ENCODE assay signal across 19 cellular contexts in the genomic region with DNA sequence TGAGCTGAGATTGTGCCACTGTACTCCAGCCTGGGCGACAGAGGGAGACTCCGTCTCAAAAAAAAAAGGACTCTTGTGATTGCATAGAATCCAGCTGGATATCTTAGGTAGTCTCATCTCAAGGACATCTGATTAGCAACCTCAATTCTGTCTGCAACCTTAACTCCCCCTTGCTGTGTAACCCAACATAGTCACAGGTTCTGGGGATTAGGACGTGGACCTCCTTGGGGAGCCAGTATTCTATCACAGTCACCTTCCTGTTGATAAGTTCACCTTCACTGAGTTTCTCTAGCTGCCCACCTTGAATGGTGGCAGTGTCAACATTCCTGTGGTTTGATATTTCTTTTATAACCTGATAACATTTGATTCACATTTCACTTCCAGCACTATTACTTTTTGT.
A peak's percentile ranks its signal among the peaks of the same experiment; 100 is the strongest.
DNase-seq lines count a peak whose midpoint lies in the region; ATAC-seq and TF ChIP-seq lines count a peak whose summit lies in the region.
"Had no signal": no experiment of that assay in that cellular context is flagged by ENCODE, and none has a peak within 500 bp of the region (broad histone marks: within the 10 kb centered on the region; RNA-seq: fewer than 3 reads in every experiment).

No MANE protein-coding gene starts in this region.

- peak overlapping the region; percentile 13 for H3K9ac ChIP-seq in Loucy (ENCODE audit: low read depth, low read length, poor library complexity, severe bottlenecking)

- no peaks in the 10 kb centered on the region for H3K27me3 ChIP-seq in Loucy (ENCODE audit: insufficient read depth, low read length, poor library complexity, severe bottlenecking)
- H3K27me3 ChIP-seq: cardiac muscle cell, dorsolateral prefrontal cortex had no signal

- no peak overlapping the region for H3K4me3 ChIP-seq in Loucy (ENCODE audit: low read length, poor library complexity, severe bottlenecking)
- H3K4me3 ChIP-seq: A549, cardiac muscle cell, dorsolateral prefrontal cortex, lung had no signal

- H3K4me1 Mint-ChIP-seq in activated T-cell treated with anti-CD3 and anti-CD28 coated beads, Interleukin-2, amount 50 U/mL, for 24 hours (ENCODE audit: low read depth): peaks cover 82% of the 10 kb centered on the region
- peaks cover 60% of the 10 kb centered on the region for H3K4me1 Mint-ChIP-seq in central memory CD8-positive, alpha-beta T cell
- peaks cover 60% of the 10 kb centered on the region for H3K4me1 Mint-ChIP-seq in stimulated activated effector memory CD8-positive, alpha-beta T cell treated with anti-CD3 and anti-CD28 coated beads, Interleukin-12 subunit alpha, Interleukin-12 subunit beta, amount 100 ng/mL, for 72 hours

- no peaks in the 10 kb centered on the region for H3K9me3 Mint-ChIP-seq in activated T-cell treated with anti-CD3 and anti-CD28 coated beads, Interleukin-2, amount 50 U/mL, for 24 hours
- H3K9me3 Mint-ChIP-seq in central memory CD8-positive, alpha-beta T cell: no peaks in the 10 kb centered on the region
- H3K9me3 Mint-ChIP-seq in stimulated activated effector memory CD8-positive, alpha-beta T cell treated with anti-CD3 and anti-CD28 coated beads, Interleukin-12 subunit alpha, Interleukin-12 subunit beta, amount 100 ng/mL, for 72 hours: no peaks in the 10 kb centered on the region

- DNase-seq in activated T-cell treated with anti-CD3 and anti-CD28 coated beads, Interleukin-2, amount 50 U/mL, for 24 hours: no peak
- DNase-seq in activated T-cell treated with anti-CD3 and anti-CD28 coated beads, Interleukin-2, amount 50 U/mL, for 1 hour: no peak
- no peak for DNase-seq in central memory CD8-positive, alpha-beta T cell (ENCODE audit: low spot score in 2 of 2)
- no peak for DNase-seq in stimulated activated effector memory CD8-positive, alpha-beta T cell treated with anti-CD3 and anti-CD28 coated beads, Interleukin-12 subunit alpha, Interleukin-12 subunit beta, amount 100 ng/mL, for 72 hours (ENCODE audit: low spot score in 2 of 2)
- no peak for DNase-seq in NCI-H2107 treated with DMSO at 0.1 percent for 48 hours (lab: John Stamatoyannopoulos, UW; ENCODE audit: unreplicated experiment)
- DNase-seq: activated effector memory CD4-positive, alpha-beta T cell treated with anti-CD3 and anti-CD28 coated beads, Interleukin-2, amount 50 U/mL, for 16 hours; amygdala; dorsolateral prefrontal cortex; foreskin fibroblast; GF-D8; NCI-H1105; NCI-H526 treated with DMSO at 0.1 percent for 48 hours; occipital lobe had no signal

- peaks cover 57% of the 10 kb centered on the region for H3K4me1 ChIP-seq in Loucy (ENCODE audit: insufficient read depth, low read length, poor library complexity, severe bottlenecking)

- H3K79me2 ChIP-seq in Loucy (ENCODE audit: insufficient read depth, low read length): peaks cover 91% of the 10 kb centered on the region

- H3K4me3 Mint-ChIP-seq in activated T-cell treated with anti-CD3 and anti-CD28 coated beads, Interleukin-2, amount 50 U/mL, for 24 hours: no peak overlapping the region
- H3K4me3 Mint-ChIP-seq in central memory CD8-positive, alpha-beta T cell: no peak overlapping the region
- peak overlapping the region; percentile 73 for H3K4me3 Mint-ChIP-seq in stimulated activated effector memory CD8-positive, alpha-beta T cell treated with anti-CD3 and anti-CD28 coated beads, Interleukin-12 subunit alpha, Interleukin-12 subunit beta, amount 100 ng/mL, for 72 hours

- H3K9me2 ChIP-seq in Loucy (replicated peaks; ENCODE audit: low read depth, low read length): no peaks in the 10 kb centered on the region

- H3K27me3 Mint-ChIP-seq in activated T-cell treated with anti-CD3 and anti-CD28 coated beads, Interleukin-2, amount 50 U/mL, for 24 hours: no peaks in the 10 kb centered on the region
- no peaks in the 10 kb centered on the region for H3K27me3 Mint-ChIP-seq in central memory CD8-positive, alpha-beta T cell

- peak overlapping the region; percentile 86 for H3K27ac Mint-ChIP-seq in activated T-cell treated with anti-CD3 and anti-CD28 coated beads, Interleukin-2, amount 50 U/mL, for 24 hours
- H3K27ac Mint-ChIP-seq in central memory CD8-positive, alpha-beta T cell (ENCODE audit: low read depth): peak overlapping the region; percentile 84
- peak overlapping the region; percentile 67 for H3K27ac Mint-ChIP-seq in stimulated activated effector memory CD8-positive, alpha-beta T cell treated with anti-CD3 and anti-CD28 coated beads, Interleukin-12 subunit alpha, Interleukin-12 subunit beta, amount 100 ng/mL, for 72 hours

- H3K4me2 ChIP-seq in Loucy (ENCODE audit: low read depth, low read length, poor library complexity, severe bottlenecking): no peak overlapping the region
- H3K4me2 ChIP-seq: A549 had no signal

- H2AFZ ChIP-seq in Loucy (ENCODE audit: low read length): no peak overlapping the region

- H4K20me1 ChIP-seq in Loucy (ENCODE audit: insufficient read depth, low read length, poor library complexity, severe bottlenecking): no peaks in the 10 kb centered on the region

- no peaks in the 10 kb centered on the region for H3K9me3 ChIP-seq in Loucy (ENCODE audit: insufficient read depth, low read depth, low read length)
- H3K9me3 ChIP-seq: A549 had no signal

- peaks cover 8% of the 10 kb centered on the region; the same call in 1 of the 2 replicates for H3K36me3 ChIP-seq in Loucy (ENCODE audit: insufficient read depth, low read length)
- H3K36me3 ChIP-seq: cardiac muscle cell had no signal

- H3F3A ChIP-seq in Loucy (ENCODE audit: low read depth): peaks cover 11% of the 10 kb centered on the region

- peaks cover 46% of the 10 kb centered on the region for H3K36me3 Mint-ChIP-seq in activated T-cell treated with anti-CD3 and anti-CD28 coated beads, Interleukin-2, amount 50 U/mL, for 24 hours (ENCODE audit: low read depth)
- H3K36me3 Mint-ChIP-seq in central memory CD8-positive, alpha-beta T cell (ENCODE audit: insufficient read depth): peaks cover 4% of the 10 kb centered on the region
- H3K36me3 Mint-ChIP-seq in stimulated activated effector memory CD8-positive, alpha-beta T cell treated with anti-CD3 and anti-CD28 coated beads, Interleukin-12 subunit alpha, Interleukin-12 subunit beta, amount 100 ng/mL, for 72 hours: peaks cover 24% of the 10 kb centered on the region

- no peak for ATAC-seq in central memory CD8-positive, alpha-beta T cell (replicated peaks; ENCODE audit: extremely low read depth, poor library complexity, severe bottlenecking)
- peak; percentile 1 for ATAC-seq in stimulated activated effector memory CD8-positive, alpha-beta T cell treated with anti-CD3 and anti-CD28 coated beads, Interleukin-12 subunit alpha, Interleukin-12 subunit beta, amount 100 ng/mL, for 72 hours
- ATAC-seq in HG03521 (IDR thresholded peaks at IDR 0.05; ENCODE audit: unreplicated experiment) (no peak), HG03432 (IDR thresholded peaks at IDR 0.05; ENCODE audit: unreplicated experiment) (no peak)
- ATAC-seq: A549 had no signal

- no peak for TF ChIP-seq CTCF in Loucy (conservative IDR thresholded peaks at IDR 0.05; ENCODE audit: low read length)
